Comparison of ENCODE assay signal across 20 cellular contexts in the genomic region with DNA sequence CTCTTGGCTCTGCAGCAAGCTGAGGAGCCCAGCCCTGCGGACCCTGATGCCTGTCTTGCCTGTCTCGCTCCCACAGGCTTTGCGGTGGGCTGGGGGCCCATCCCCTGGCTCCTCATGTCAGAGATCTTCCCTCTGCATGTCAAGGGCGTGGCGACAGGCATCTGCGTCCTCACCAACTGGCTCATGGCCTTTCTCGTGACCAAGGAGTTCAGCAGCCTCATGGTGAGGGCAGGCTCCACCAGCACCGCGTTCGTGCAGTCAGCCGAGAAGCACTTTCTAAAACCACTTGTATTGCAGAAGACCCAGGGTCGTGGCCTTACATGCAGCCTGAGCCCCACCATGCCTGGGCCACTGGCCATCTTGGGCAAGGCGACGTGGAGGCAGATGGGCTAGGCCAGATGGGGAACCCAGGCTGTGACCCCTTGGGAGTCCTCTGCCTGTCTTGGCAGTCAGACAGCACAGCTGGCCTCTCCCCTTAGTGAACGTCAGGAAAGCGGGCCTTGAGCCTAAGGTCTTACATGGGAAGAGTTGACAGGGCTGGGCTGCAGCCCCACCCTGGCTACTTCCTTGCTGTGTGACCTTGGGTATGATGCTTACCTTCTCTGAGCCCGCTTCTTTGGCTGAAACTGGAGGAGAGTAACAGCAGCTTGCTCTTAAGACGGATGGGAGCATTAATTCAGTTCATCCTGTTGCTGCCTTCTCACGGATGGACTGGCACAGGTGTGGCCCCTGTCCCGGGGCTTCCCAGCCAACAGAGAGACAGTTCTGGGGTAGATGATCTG.
"Had no signal": no experiment of that assay in that cellular context is flagged by ENCODE, and none has a peak within 500 bp of the region (broad histone marks: within the 10 kb centered on the region; RNA-seq: fewer than 3 reads in every experiment).

No MANE protein-coding gene starts in this region.

- H3K27ac ChIP-seq: parathyroid adenoma, transverse colon had no signal

- H3K4me1 Mint-ChIP-seq: activated naive CD4-positive, alpha-beta T cell treated with anti-CD3 and anti-CD28 coated beads, Interleukin-2, amount 10 ng/mL, durations not matched to agents 7 days and 5 days; nephron; stimulated activated naive B cell treated with anti-CD40 and anti-IgM and Interleukin-4, amounts not matched to agents 10 μg/mL and 1 μg/mL and 100 μg/mL, for 72 hours had no signal

- H3K36me3 Mint-ChIP-seq: activated CD4-positive, alpha-beta memory T cell treated with anti-CD3 and anti-CD28 coated beads for 36 hours; activated naive CD4-positive, alpha-beta T cell treated with anti-CD3 and anti-CD28 coated beads, Interleukin-2, amount 10 ng/mL, durations not matched to agents 7 days and 5 days had no signal

- H3K27me3 Mint-ChIP-seq: stimulated activated naive B cell treated with anti-CD40 and anti-IgM and Interleukin-4, amounts not matched to agents 10 μg/mL and 1 μg/mL and 100 μg/mL, for 72 hours had no signal

- H3K4me1 ChIP-seq: parathyroid adenoma, transverse colon had no signal

- H3K4me2 ChIP-seq: smooth muscle cell had no signal

- ATAC-seq: activated T-cell treated with anti-CD3 and anti-CD28 coated beads, Interleukin-2, amount 50 U/mL, for 72 hours; sciatic nerve; stimulated activated naive B cell treated with anti-CD40 and anti-IgM and Interleukin-4, amounts not matched to agents 10 μg/mL and 1 μg/mL and 100 μg/mL, for 72 hours had no signal

- H3K27me3 ChIP-seq: transverse colon had no signal

- DNase-seq: activated CD4-positive, alpha-beta memory T cell treated with anti-CD3 and anti-CD28 coated beads for 36 hours; activated CD4-positive, alpha-beta T cell treated with anti-CD3 and anti-CD28 coated beads for 48 hours; activated effector memory CD4-positive, alpha-beta T cell treated with Interleukin-2 at 50 U/mL for 16 hours; activated naive CD4-positive, alpha-beta T cell treated with anti-CD3 and anti-CD28 coated beads, Interleukin-2, amount 10 ng/mL, durations not matched to agents 7 days and 5 days; activated T-cell treated with anti-CD3 and anti-CD28 coated beads, Interleukin-2, amount 50 U/mL, for 72 hours; amygdala; effector CD4-positive, alpha-beta T cell; erythroblast; foreskin fibroblast; nucleus accumbens; stimulated activated CD4-positive, alpha-beta T cell treated with anti-CD3 and anti-CD28 coated beads, Interleukin-2, amount 100 ng/mL, for 48 hours; stimulated activated CD8-positive, alpha-beta memory T cell treated with anti-CD3 and anti-CD28 coated beads, Interleukin-4, amount 100 ng/mL, for 48 hours; stimulated activated naive B cell treated with anti-CD40 and anti-IgM and Interleukin-4, amounts not matched to agents 10 μg/mL and 1 μg/mL and 100 μg/mL, for 72 hours; T1000; transverse colon had no signal

- H3K9ac ChIP-seq: parathyroid adenoma had no signal

- H3K9me3 ChIP-seq: transverse colon had no signal

- H3K79me2 ChIP-seq: parathyroid adenoma had no signal

- H3K4me3 Mint-ChIP-seq: activated CD4-positive, alpha-beta memory T cell treated with anti-CD3 and anti-CD28 coated beads for 36 hours; activated naive CD4-positive, alpha-beta T cell treated with anti-CD3 and anti-CD28 coated beads, Interleukin-2, amount 10 ng/mL, durations not matched to agents 7 days and 5 days; activated T-cell treated with anti-CD3 and anti-CD28 coated beads, Interleukin-2, amount 50 U/mL, for 72 hours; nephron; stimulated activated naive B cell treated with anti-CD40 and anti-IgM and Interleukin-4, amounts not matched to agents 10 μg/mL and 1 μg/mL and 100 μg/mL, for 72 hours; T-helper 1 cell treated with Interleukin-12 subunit alpha and Interleukin-12 subunit beta and Interleukin-4 antibody, amounts not matched to agents 30 μg/mL and 1 μg/mL, for 36 hours had no signal

- H3K4me3 ChIP-seq: smooth muscle cell, transverse colon had no signal

- H2AFZ ChIP-seq: parathyroid adenoma had no signal

- H3K27ac Mint-ChIP-seq: activated CD4-positive, alpha-beta memory T cell treated with anti-CD3 and anti-CD28 coated beads for 36 hours; activated naive CD4-positive, alpha-beta T cell treated with anti-CD3 and anti-CD28 coated beads, Interleukin-2, amount 10 ng/mL, durations not matched to agents 7 days and 5 days; activated T-cell treated with anti-CD3 and anti-CD28 coated beads, Interleukin-2, amount 50 U/mL, for 72 hours; nephron; stimulated activated naive B cell treated with anti-CD40 and anti-IgM and Interleukin-4, amounts not matched to agents 10 μg/mL and 1 μg/mL and 100 μg/mL, for 72 hours; T-helper 1 cell treated with Interleukin-12 subunit alpha and Interleukin-12 subunit beta and Interleukin-4 antibody, amounts not matched to agents 30 μg/mL and 1 μg/mL, for 36 hours had no signal

- H3K9me3 Mint-ChIP-seq: activated CD4-positive, alpha-beta memory T cell treated with anti-CD3 and anti-CD28 coated beads for 36 hours; activated naive CD4-positive, alpha-beta T cell treated with anti-CD3 and anti-CD28 coated beads, Interleukin-2, amount 10 ng/mL, durations not matched to agents 7 days and 5 days; activated T-cell treated with anti-CD3 and anti-CD28 coated beads, Interleukin-2, amount 50 U/mL, for 72 hours; nephron; stimulated activated naive B cell treated with anti-CD40 and anti-IgM and Interleukin-4, amounts not matched to agents 10 μg/mL and 1 μg/mL and 100 μg/mL, for 72 hours; T-helper 1 cell treated with Interleukin-12 subunit alpha and Interleukin-12 subunit beta and Interleukin-4 antibody, amounts not matched to agents 30 μg/mL and 1 μg/mL, for 36 hours had no signal
